ENCODE assay signal across 8 cellular contexts in the genomic region with DNA sequence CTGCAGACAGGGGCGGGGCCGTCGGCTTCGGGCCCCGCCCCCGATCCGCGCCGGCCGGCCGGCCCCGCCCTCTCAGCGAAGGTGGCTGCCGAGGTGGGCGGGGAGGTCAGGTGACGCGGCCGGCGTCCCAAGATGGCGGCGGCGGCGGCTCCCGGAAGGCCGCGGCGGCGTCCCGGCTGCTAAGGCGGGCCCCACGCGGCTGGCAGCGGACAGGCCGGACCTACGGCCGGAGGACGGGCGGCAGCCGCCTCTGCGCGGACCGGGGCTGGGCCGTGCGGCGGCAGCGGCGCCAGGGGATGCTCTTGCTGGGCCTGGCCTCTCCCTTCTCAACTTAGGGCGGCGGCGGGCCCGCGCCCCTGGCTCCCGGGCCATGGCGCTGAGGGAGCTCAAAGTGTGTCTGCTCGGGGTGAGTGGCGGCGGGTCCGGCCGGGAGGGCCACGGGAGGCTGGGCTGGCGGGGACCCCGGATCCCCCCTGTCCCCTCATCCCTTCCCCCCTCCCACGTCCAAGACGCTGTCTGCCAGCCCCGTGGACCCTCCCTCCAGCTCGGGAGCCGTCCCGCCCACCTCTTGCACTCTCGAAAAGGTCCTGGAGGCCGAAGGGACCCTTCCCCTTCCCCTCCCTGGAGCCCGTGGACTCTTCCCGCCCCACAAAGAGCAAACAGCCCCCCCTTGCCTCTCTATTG. TPM values are rescaled to one million over a fixed set of nuclear protein-coding genes. Genes with fewer than 3 reads are reported as not detected.
DNase-seq lines count a peak whose midpoint lies in the region; ATAC-seq, FAIRE-seq and TF ChIP-seq lines count a peak whose summit lies in the region.

A gene with protein sequence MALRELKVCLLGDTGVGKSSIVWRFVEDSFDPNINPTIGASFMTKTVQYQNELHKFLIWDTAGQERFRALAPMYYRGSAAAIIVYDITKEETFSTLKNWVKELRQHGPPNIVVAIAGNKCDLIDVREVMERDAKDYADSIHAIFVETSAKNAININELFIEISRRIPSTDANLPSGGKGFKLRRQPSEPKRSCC (plus strand): TSS at position 109 of the 684 bp plus-strand sequence. CDS start 262 bp downstream, at position 371.

- intact Hi-C loops in activated CD4-positive, alpha-beta T cell treated with anti-CD3 and anti-CD28 coated beads for 36 hours (cut with DNase I, micrococcal nuclease) = loop anchor here (1.0 to 10.0 kb wide), 11 partner anchors 38 to 959 kb away; a partner anchor contains a TSS
- intact Hi-C loops in left colon (cut with DNase I, micrococcal nuclease) = no loop called here

- H3K27ac ChIP-seq in 22Rv1 (peak within 1 kb of the TSS; percentile 62), cingulate gyrus (ENCODE audit: low read depth, low read length) (peak within 1 kb of the TSS; percentile 83)

- H3K27me3 Mint-ChIP-seq in activated CD4-positive, alpha-beta T cell treated with anti-CD3 and anti-CD28 coated beads for 36 hours = no peaks in the 10 kb centered on the region

- H3K36me3 Mint-ChIP-seq in activated CD4-positive, alpha-beta T cell treated with anti-CD3 and anti-CD28 coated beads for 36 hours (ENCODE audit: low read depth) = peaks cover 27% of the 10 kb centered on the region

- FAIRE-seq in GM18507 (lab: Jason Lieb, UNC) = no peak

- POLR2A ChIA-PET in activated CD4-positive, alpha-beta T cell treated with anti-CD3 and anti-CD28 coated beads for 36 hours (lab: Charles Lee) = interaction anchor here (0.6 to 1.0 kb wide), 2 partner anchors 9 to 12 kb away, joined by 4 to 5 read pairs; no protein-coding TSS in a partner anchor

- H3K9me3 Mint-ChIP-seq in activated CD4-positive, alpha-beta T cell treated with anti-CD3 and anti-CD28 coated beads for 36 hours (ENCODE audit: low read depth) = no peaks in the 10 kb centered on the region

- peak within 1 kb of the TSS; percentile 90 for H3K27ac Mint-ChIP-seq in activated CD4-positive, alpha-beta T cell treated with anti-CD3 and anti-CD28 coated beads for 36 hours

- peak; percentile 88 for DNase-seq in GM18507 (ENCODE audit: extremely low spot score, insufficient read length, low read depth)
- peak; percentile 88 for DNase-seq in NCI-H2227 (lab: John Stamatoyannopoulos, UW; ENCODE audit: unreplicated experiment)
- peak; percentile 93 for DNase-seq in activated CD4-positive, alpha-beta T cell treated with anti-CD3 and anti-CD28 coated beads for 36 hours
- peak; percentile 68 to 86 for DNase-seq in left colon
- DNase-seq in stimulated activated CD4-positive, alpha-beta T cell treated with anti-CD3 and anti-CD28 coated beads, Interleukin-1b, Interleukin-23, amount 100 ng/mL, for 24 hours (ENCODE audit: low read depth in 4 of 4, low spot score in 1 of 4) = peak; percentile 61 to 75 (median 65)

- no peak for TF ChIP-seq CTCF in 22Rv1 (IDR thresholded peaks at IDR 0.05)

- CTCF ChIA-PET in activated CD4-positive, alpha-beta T cell treated with anti-CD3 and anti-CD28 coated beads for 36 hours (lab: Charles Lee) = interaction anchor here (0.7 kb wide), 1 partner anchor 49 kb away, joined by 4 read pairs; no protein-coding TSS in a partner anchor

- peaks cover 71% of the 10 kb centered on the region for H3K4me1 Mint-ChIP-seq in activated CD4-positive, alpha-beta T cell treated with anti-CD3 and anti-CD28 coated beads for 36 hours

- ATAC-seq in HG02970 (IDR thresholded peaks at IDR 0.05; ENCODE audit: low FRiP score, unreplicated experiment) (peak; percentile 85), left colon (peak; percentile 86)
- peak; percentile 28 for ATAC-seq in activated CD4-positive, alpha-beta T cell treated with anti-CD3 and anti-CD28 coated beads for 36 hours

- H3K4me3 Mint-ChIP-seq in activated CD4-positive, alpha-beta T cell treated with anti-CD3 and anti-CD28 coated beads for 36 hours = peak within 1 kb of the TSS; percentile 89

RNA-seq across cellular contexts. Expression of the gene that starts here (rescaled TPM):
- total RNA-seq in activated CD4-positive, alpha-beta T cell treated with anti-CD3 and anti-CD28 coated beads for 36 hours = 1 to 10 TPM; 9.3 TPM
- 10 to 100 TPM; 22.4 to 27.4 TPM for total RNA-seq in left colon

Comparison
In these comparisons a context has a peak if more than half of its experiments do, and no peak if none do; other contexts are left out.
1. Peak in every context shown above with its lines: DNase-seq, ATAC-seq and H3K27ac ChIP-seq.
2. ATAC-seq: peak in every context shown above with its lines; median percentile 86 in left colon; 85 in HG02970; 28 in activated CD4-positive, alpha-beta T cell treated with anti-CD3 and anti-CD28 coated beads for 36 hours.
3. intact Hi-C loops: an anchor here in activated CD4-positive, alpha-beta T cell treated with anti-CD3 and anti-CD28 coated beads for 36 hours (1.0 to 10.0 kb wide); none called in left colon.